Comparison of ENCODE assay signal across 1 cellular context in genomic region chr10:58647366-58647765, GRCh38.
TF ChIP-seq lines count a peak whose summit lies in the region.

No MANE protein-coding gene starts in this region.

TF ChIP-seq in HepG2, 621 proteins besides CTCF, POLR2A, EP300 and RAD21:
- TF ChIP-seq, protein P1, sequence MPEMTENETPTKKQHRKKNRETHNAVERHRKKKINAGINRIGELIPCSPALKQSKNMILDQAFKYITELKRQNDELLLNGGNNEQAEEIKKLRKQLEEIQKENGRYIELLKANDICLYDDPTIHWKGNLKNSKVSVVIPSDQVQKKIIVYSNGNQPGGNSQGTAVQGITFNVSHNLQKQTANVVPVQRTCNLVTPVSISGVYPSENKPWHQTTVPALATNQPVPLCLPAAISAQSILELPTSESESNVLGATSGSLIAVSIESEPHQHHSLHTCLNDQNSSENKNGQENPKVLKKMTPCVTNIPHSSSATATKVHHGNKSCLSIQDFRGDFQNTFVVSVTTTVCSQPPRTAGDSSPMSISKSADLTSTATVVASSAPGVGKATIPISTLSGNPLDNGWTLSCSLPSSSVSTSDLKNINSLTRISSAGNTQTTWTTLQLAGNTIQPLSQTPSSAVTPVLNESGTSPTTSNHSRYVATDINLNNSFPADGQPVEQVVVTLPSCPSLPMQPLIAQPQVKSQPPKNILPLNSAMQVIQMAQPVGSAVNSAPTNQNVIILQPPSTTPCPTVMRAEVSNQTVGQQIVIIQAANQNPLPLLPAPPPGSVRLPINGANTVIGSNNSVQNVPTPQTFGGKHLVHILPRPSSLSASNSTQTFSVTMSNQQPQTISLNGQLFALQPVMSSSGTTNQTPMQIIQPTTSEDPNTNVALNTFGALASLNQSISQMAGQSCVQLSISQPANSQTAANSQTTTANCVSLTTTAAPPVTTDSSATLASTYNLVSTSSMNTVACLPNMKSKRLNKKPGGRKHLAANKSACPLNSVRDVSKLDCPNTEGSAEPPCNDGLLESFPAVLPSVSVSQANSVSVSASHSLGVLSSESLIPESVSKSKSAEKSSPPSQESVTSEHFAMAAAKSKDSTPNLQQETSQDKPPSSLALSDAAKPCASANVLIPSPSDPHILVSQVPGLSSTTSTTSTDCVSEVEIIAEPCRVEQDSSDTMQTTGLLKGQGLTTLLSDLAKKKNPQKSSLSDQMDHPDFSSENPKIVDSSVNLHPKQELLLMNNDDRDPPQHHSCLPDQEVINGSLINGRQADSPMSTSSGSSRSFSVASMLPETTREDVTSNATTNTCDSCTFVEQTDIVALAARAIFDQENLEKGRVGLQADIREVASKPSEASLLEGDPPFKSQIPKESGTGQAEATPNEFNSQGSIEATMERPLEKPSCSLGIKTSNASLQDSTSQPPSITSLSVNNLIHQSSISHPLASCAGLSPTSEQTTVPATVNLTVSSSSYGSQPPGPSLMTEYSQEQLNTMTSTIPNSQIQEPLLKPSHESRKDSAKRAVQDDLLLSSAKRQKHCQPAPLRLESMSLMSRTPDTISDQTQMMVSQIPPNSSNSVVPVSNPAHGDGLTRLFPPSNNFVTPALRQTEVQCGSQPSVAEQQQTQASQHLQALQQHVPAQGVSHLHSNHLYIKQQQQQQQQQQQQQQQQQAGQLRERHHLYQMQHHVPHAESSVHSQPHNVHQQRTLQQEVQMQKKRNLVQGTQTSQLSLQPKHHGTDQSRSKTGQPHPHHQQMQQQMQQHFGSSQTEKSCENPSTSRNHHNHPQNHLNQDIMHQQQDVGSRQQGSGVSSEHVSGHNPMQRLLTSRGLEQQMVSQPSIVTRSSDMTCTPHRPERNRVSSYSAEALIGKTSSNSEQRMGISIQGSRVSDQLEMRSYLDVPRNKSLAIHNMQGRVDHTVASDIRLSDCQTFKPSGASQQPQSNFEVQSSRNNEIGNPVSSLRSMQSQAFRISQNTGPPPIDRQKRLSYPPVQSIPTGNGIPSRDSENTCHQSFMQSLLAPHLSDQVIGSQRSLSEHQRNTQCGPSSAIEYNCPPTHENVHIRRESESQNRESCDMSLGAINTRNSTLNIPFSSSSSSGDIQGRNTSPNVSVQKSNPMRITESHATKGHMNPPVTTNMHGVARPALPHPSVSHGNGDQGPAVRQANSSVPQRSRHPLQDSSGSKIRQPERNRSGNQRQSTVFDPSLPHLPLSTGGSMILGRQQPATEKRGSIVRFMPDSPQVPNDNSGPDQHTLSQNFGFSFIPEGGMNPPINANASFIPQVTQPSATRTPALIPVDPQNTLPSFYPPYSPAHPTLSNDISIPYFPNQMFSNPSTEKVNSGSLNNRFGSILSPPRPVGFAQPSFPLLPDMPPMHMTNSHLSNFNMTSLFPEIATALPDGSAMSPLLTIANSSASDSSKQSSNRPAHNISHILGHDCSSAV (CRISPR knock-in tag; IDR thresholded peaks at IDR 0.05; ENCODE audit: borderline replicate concordance): no peak
- TF ChIP-seq ZNF207 (IDR thresholded peaks at IDR 0.05; ENCODE audit: borderline replicate concordance) (no peak), ZNF264 (CRISPR knock-in tag; IDR thresholded peaks at IDR 0.05) (no peak), YEATS2 (CRISPR knock-in tag; IDR thresholded peaks at IDR 0.05; ENCODE audit: borderline replicate concordance) (no peak), PHF21A (CRISPR knock-in tag; IDR thresholded peaks at IDR 0.05) (no peak), PCBP2 (optimal IDR thresholded peaks at IDR 0.05; ENCODE audit: low read depth, low read length, poor library complexity, severe bottlenecking) (no peak), PHF5A (CRISPR knock-in tag; IDR thresholded peaks at IDR 0.05; ENCODE audit: low read depth, unreplicated experiment) (no peak), MED13 (CRISPR knock-in tag; IDR thresholded peaks at IDR 0.05) (no peak), ZNF546 (CRISPR knock-in tag; conservative IDR thresholded peaks at IDR 0.05) (no peak), MAFK (conservative IDR thresholded peaks at IDR 0.05 in 1 of 2, IDR thresholded peaks at IDR 0.05 in 1 of 2; ENCODE audit: low read length in 2 of 2) (no peak)
- TF ChIP-seq, protein P2, sequence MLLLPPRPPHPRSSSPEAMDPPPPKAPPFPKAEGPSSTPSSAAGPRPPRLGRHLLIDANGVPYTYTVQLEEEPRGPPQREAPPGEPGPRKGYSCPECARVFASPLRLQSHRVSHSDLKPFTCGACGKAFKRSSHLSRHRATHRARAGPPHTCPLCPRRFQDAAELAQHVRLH (CRISPR knock-in tag; IDR thresholded peaks at IDR 0.05; ENCODE audit: borderline replicate concordance, low read depth): no peak
- TF ChIP-seq, protein P3, sequence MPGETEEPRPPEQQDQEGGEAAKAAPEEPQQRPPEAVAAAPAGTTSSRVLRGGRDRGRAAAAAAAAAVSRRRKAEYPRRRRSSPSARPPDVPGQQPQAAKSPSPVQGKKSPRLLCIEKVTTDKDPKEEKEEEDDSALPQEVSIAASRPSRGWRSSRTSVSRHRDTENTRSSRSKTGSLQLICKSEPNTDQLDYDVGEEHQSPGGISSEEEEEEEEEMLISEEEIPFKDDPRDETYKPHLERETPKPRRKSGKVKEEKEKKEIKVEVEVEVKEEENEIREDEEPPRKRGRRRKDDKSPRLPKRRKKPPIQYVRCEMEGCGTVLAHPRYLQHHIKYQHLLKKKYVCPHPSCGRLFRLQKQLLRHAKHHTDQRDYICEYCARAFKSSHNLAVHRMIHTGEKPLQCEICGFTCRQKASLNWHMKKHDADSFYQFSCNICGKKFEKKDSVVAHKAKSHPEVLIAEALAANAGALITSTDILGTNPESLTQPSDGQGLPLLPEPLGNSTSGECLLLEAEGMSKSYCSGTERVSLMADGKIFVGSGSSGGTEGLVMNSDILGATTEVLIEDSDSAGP (CRISPR knock-in tag; IDR thresholded peaks at IDR 0.05; ENCODE audit: borderline replicate concordance): no peak
